9 cellular contexts compared by ENCODE assay signal in the genomic region with DNA sequence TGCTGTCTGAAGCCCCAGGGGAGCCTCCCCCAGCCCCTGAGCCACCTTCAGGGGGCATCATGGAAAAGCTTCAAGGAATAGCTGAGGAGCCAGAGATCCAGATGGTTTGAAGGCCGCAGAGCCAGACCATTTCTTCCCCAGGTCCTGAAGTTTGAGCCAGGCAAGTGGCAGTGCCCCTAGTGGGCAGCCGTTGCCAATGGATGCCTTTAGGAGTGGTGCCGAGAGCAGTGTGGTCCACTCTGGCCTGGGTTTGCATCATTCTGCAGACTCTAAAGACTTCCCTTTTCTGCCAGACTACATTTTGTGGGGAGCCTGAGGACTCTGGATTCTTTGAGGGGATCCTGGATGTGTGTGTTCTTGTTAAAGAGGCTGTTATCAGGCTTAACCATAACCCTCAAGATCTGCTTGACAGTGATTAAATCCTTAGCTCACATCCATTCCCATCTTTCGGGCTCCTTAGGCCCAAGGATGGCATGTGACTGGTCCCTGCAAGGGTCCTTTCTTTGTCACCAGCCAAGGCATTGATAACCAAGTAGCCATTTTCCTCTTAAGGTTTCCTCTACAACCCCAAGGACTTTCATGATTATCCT. TPM values are rescaled to one million over a fixed set of nuclear protein-coding genes. Genes with fewer than 3 reads are reported as not detected.
DNase-seq lines count a peak whose midpoint lies in the region; ATAC-seq, FAIRE-seq and TF ChIP-seq lines count a peak whose summit lies in the region.
"Had no signal": no experiment of that assay in that cellular context is flagged by ENCODE, and none has a peak within 500 bp of the region (broad histone marks: within the 10 kb centered on the region; RNA-seq: fewer than 3 reads in every experiment).

No MANE protein-coding gene starts in this region.

- DNase-seq in AG04449 (ENCODE audit: low read depth, low spot score) (no peak), GM23338 (ENCODE audit: low spot score) (peak; percentile 71), activated B cell treated with CpG ODN at 0.5 μM for 24 hours (no peak), kidney (no peak), GM13976 (ENCODE audit: low spot score) (no peak), suprapubic skin (ENCODE audit: low spot score in 2 of 2) (no peak)

- H3K27me3 Mint-ChIP-seq in GM23338 (ENCODE audit: insufficient read depth, low read depth, poor library complexity) (peaks cover 4% of the 10 kb centered on the region), activated B cell treated with CpG ODN at 0.5 μM for 24 hours (peaks cover 3% of the 10 kb centered on the region)

- POLR2A ChIA-PET in AG04449 (lab: Yijun Ruan, JAX) (no interaction called here), activated B cell treated with CpG ODN at 0.5 μM for 24 hours (lab: Charles Lee) (interaction anchor here (0.6 kb wide), 1 partner anchor 13 kb away, joined by 3 read pairs; a partner anchor contains a TSS)

- H3K9me3 ChIP-seq in kidney (ENCODE audit: control insufficient read depth in 1 of 2, low read length in 2 of 2), result no peaks in the 10 kb centered on the region
- no peaks in the 10 kb centered on the region for H3K9me3 ChIP-seq in suprapubic skin

- no peak overlapping the region for H2AFZ ChIP-seq in GM23338

- no peaks in the 10 kb centered on the region; the same call in 1 of the 2 replicates for H3F3A ChIP-seq in GM23338 (replicated peaks; ENCODE audit: low read depth)

- H3K27ac ChIP-seq in GM23338 (ENCODE audit: low read depth), result no peak overlapping the region
- no peak overlapping the region for H3K27ac ChIP-seq in kidney (ENCODE audit: low read depth in 2 of 2, low read length in 2 of 2)
- no peak overlapping the region for H3K27ac ChIP-seq in suprapubic skin

- ATAC-seq in GM23338 (peak; percentile 92), activated B cell treated with CpG ODN at 0.5 μM for 24 hours (ENCODE audit: low read depth) (peak; percentile 47), HG03469 (IDR thresholded peaks at IDR 0.05; ENCODE audit: unreplicated experiment) (no peak), GM18909 (IDR thresholded peaks at IDR 0.05; ENCODE audit: poor library complexity, unreplicated experiment) (no peak)

- FAIRE-seq in kidney (lab: Jason Lieb, UNC), result no peak
- FAIRE-seq: TTC549 had no signal

- no peak overlapping the region for H3K9ac ChIP-seq in kidney (ENCODE audit: low read length in 2 of 2)

- H3K9me3 Mint-ChIP-seq in GM23338 (no peaks in the 10 kb centered on the region), activated B cell treated with CpG ODN at 0.5 μM for 24 hours (no peaks in the 10 kb centered on the region)

- H3K4me3 ChIP-seq in AG04449 (ENCODE audit: low read depth, low read length) (no peak overlapping the region), GM23338 (no peak overlapping the region), kidney (ENCODE audit: low read length in 2 of 2) (no peak overlapping the region), suprapubic skin (no peak overlapping the region)

- H3K4me3 Mint-ChIP-seq in GM23338, result no peak overlapping the region
- H3K4me3 Mint-ChIP-seq in activated B cell treated with CpG ODN at 0.5 μM for 24 hours, result no peak overlapping the region

- 83% methylated on average over 1 of the region's 4 CpGs for WGBS in suprapubic skin

- no peak overlapping the region for H3K4me2 ChIP-seq in GM23338

- TF ChIP-seq POLR2A in suprapubic skin (IDR thresholded peaks at IDR 0.05), result no peak

- no peak for TF ChIP-seq EP300 in suprapubic skin (IDR thresholded peaks at IDR 0.05)

- H3K27ac Mint-ChIP-seq in GM23338 (no peak overlapping the region), activated B cell treated with CpG ODN at 0.5 μM for 24 hours (no peak overlapping the region)

- in situ Hi-C loops in GM13976 (cut with MboI; ENCODE audit: low sequenced_read_pairs, unreplicated experiment), result no loop called here

- no peaks in the 10 kb centered on the region; the same call in 2 of the 3 replicates for H3K4me1 Mint-ChIP-seq in GM23338
- no peaks in the 10 kb centered on the region for H3K4me1 Mint-ChIP-seq in activated B cell treated with CpG ODN at 0.5 μM for 24 hours

- H3K9me2 ChIP-seq in GM23338 (ENCODE audit: insufficient read depth), result no peaks in the 10 kb centered on the region

- peaks cover 48% of the 10 kb centered on the region for H3K36me3 Mint-ChIP-seq in GM23338 (ENCODE audit: low read depth)
- H3K36me3 Mint-ChIP-seq in activated B cell treated with CpG ODN at 0.5 μM for 24 hours (ENCODE audit: low read depth), result peaks cover 57% of the 10 kb centered on the region

- intact Hi-C loops in activated B cell treated with CpG ODN at 0.5 μM for 24 hours (cut with micrococcal nuclease), result no loop called here
- intact Hi-C loops in kidney (cut with DNase I), result no loop called here

- peak; percentile 56 for TF ChIP-seq CTCF in AG04449 (IDR thresholded peaks at IDR 0.05; ENCODE audit: insufficient read depth, low read length, missing control alignments)
- TF ChIP-seq CTCF in GM23338 (conservative IDR thresholded peaks at IDR 0.05; ENCODE audit: low read depth in 2 of 2), result peak; percentile 62 to 68
- no peak for TF ChIP-seq CTCF in activated B cell treated with CpG ODN at 0.5 μM for 24 hours (IDR thresholded peaks at IDR 0.05)
- peak; percentile 56 for TF ChIP-seq CTCF in kidney (IDR thresholded peaks at IDR 0.05; ENCODE audit: borderline replicate concordance, extremely low read depth, insufficient read depth)
- no peak for TF ChIP-seq CTCF in GM13976 (IDR thresholded peaks at IDR 0.05; ENCODE audit: borderline replicate concordance, control extremely low read depth, extremely low read depth, insufficient read depth, missing control alignments)
- TF ChIP-seq CTCF in suprapubic skin (IDR thresholded peaks at IDR 0.05), result peak in 1 of 2 donors; percentile 59

- H4K20me1 ChIP-seq in GM23338 (replicated peaks; ENCODE audit: insufficient read depth), result peaks cover 6% of the 10 kb centered on the region; the same call in 1 of the 2 replicates

- H3K36me3 ChIP-seq in GM23338 (ENCODE audit: insufficient read depth), result peaks cover 28% of the 10 kb centered on the region
- H3K36me3 ChIP-seq in kidney (ENCODE audit: control insufficient read depth in 1 of 2, insufficient read depth in 2 of 2, low read length in 2 of 2), result peaks cover 29 to 31% of the 10 kb centered on the region in 2 donors
- H3K36me3 ChIP-seq in suprapubic skin, result peaks cover 54% of the 10 kb centered on the region

- no peaks in the 10 kb centered on the region for H3K27me3 ChIP-seq in GM23338 (ENCODE audit: insufficient read depth)
- H3K27me3 ChIP-seq in suprapubic skin, result no peaks in the 10 kb centered on the region

- CTCF ChIA-PET in AG04449 (lab: Yijun Ruan, JAX), result interaction anchor here (0.7 to 4.9 kb wide), 4 partner anchors 11 to 171 kb away, joined by 3 to 50 read pairs (median 6); a partner anchor contains a TSS
- CTCF ChIA-PET in activated B cell treated with CpG ODN at 0.5 μM for 24 hours (lab: Charles Lee), result no interaction called here

- no peaks in the 10 kb centered on the region for H3K79me2 ChIP-seq in GM23338 (replicated peaks; ENCODE audit: insufficient read depth)

- H3K4me1 ChIP-seq in GM23338 (ENCODE audit: insufficient read depth), result no peaks in the 10 kb centered on the region
- H3K4me1 ChIP-seq in kidney (ENCODE audit: control insufficient read depth in 1 of 2, insufficient read depth in 1 of 2, low read depth in 1 of 2, low read length in 2 of 2), result peaks cover 0 to 2% of the 10 kb centered on the region in 2 donors
- H3K4me1 ChIP-seq in suprapubic skin, result no peaks in the 10 kb centered on the region

TF ChIP-seq in GM23338, 12 proteins besides CTCF, POLR2A, EP300 and RAD21 (continues in another document):
- TF ChIP-seq NANOG (IDR thresholded peaks at IDR 0.05; ENCODE audit: borderline replicate concordance), result no peak

RNA-seq across cellular contexts. Expression of a gene that starts 13.1 kb away (rescaled TPM):
- total RNA-seq in GM23338 (2014; rRNA removed; shearing (Covaris generic)), result 29.2 and 29.6 TPM in 2 replicates
- polyA plus RNA-seq in GM23338 (2016; fragmentation: Nextera tagmentation; extraction: Ambion mirVana) (12.6 and 12.8 TPM in 2 replicates), kidney (ENCODE audit: insufficient read depth, low read depth, low replicate concordance) (14.5 TPM)
- total RNA-seq in activated B cell treated with CpG ODN at 0.5 μM for 24 hours (47.8 and 62.6 TPM in 2 replicates), kidney (29.1 TPM), suprapubic skin (10 to 100 TPM; 16.1 to 45.1 (median 26.7) TPM)

RNA-seq across cellular contexts. Expression of a gene that starts 14.4 kb away (rescaled TPM):
- total RNA-seq in GM23338 (2014; rRNA removed; shearing (Covaris generic)), result 1.0 and 1.2 TPM in 2 replicates
- polyA plus RNA-seq in GM23338 (2016; fragmentation: Nextera tagmentation; extraction: Ambion mirVana), result 0.58 and 0.94 TPM in 2 replicates
- not detected in 2 replicates for total RNA-seq in activated B cell treated with CpG ODN at 0.5 μM for 24 hours
- 0.25 TPM for total RNA-seq in kidney
- 0.52 TPM for polyA plus RNA-seq in kidney (ENCODE audit: insufficient read depth, low read depth, low replicate concordance)
- 1 to 10 TPM in 2 of 4 donors, under 1 TPM in 2; 0.26 to 1.6 (median 0.73) TPM for total RNA-seq in suprapubic skin

RNA-seq across cellular contexts. Expression of a gene that starts 27.3 kb away (rescaled TPM):
- total RNA-seq in GM23338 (2014; rRNA removed; shearing (Covaris generic)), result 2.3 and 4.4 TPM in 2 replicates
- polyA plus RNA-seq in GM23338 (2016; fragmentation: Nextera tagmentation; extraction: Ambion mirVana) (1.4 TPM in 2 replicates), kidney (ENCODE audit: insufficient read depth, low read depth, low replicate concordance) (17.7 TPM)
- total RNA-seq in activated B cell treated with CpG ODN at 0.5 μM for 24 hours (6.5 and 6.7 TPM in 2 replicates), kidney (16.0 TPM), suprapubic skin (10 to 100 TPM; 20.1 to 25.9 (median 21.5) TPM)

RNA-seq across cellular contexts. Expression of a gene that starts 32.8 kb away (rescaled TPM):
- 36.4 and 37.2 TPM in 2 replicates for total RNA-seq in GM23338 (2014; rRNA removed; shearing (Covaris generic))
- polyA plus RNA-seq in GM23338 (2016; fragmentation: Nextera tagmentation; extraction: Ambion mirVana), result 48.3 and 52.6 TPM in 2 replicates
- total RNA-seq in activated B cell treated with CpG ODN at 0.5 μM for 24 hours, result 31.0 and 33.1 TPM in 2 replicates
- total RNA-seq in kidney, result 34.8 TPM
- polyA plus RNA-seq in kidney (ENCODE audit: insufficient read depth, low read depth, low replicate concordance), result 41.0 TPM
- total RNA-seq in suprapubic skin, result 10 to 100 TPM; 21.2 to 32.2 (median 26.9) TPM

RNA-seq across cellular contexts. Expression of a gene that starts 34.0 kb away (rescaled TPM):
- total RNA-seq in GM23338 (2014; rRNA removed; shearing (Covaris generic)), result 13.8 and 14.2 TPM in 2 replicates
- polyA plus RNA-seq in GM23338 (2016; fragmentation: Nextera tagmentation; extraction: Ambion mirVana), result 2.8 and 3.4 TPM in 2 replicates
- 9.8 TPM in 2 replicates for total RNA-seq in activated B cell treated with CpG ODN at 0.5 μM for 24 hours
- 21.2 TPM for total RNA-seq in kidney
- 11.9 TPM for polyA plus RNA-seq in kidney (ENCODE audit: insufficient read depth, low read depth, low replicate concordance)
- 10 to 100 TPM; 20.7 to 31.5 (median 30.4) TPM for total RNA-seq in suprapubic skin

Comparison
In these comparisons a context has a peak if more than half of its experiments do, and no peak if none do; other contexts are left out.
1. CTCF ChIP-seq: peak in AG04449 (single experiment), GM23338 (2 of 2) and kidney (single experiment); none in activated B cell treated with CpG ODN at 0.5 μM for 24 hours (single experiment) and GM13976 (single experiment).
2. ATAC-seq: peak in GM23338 (single experiment) and activated B cell treated with CpG ODN at 0.5 μM for 24 hours (single experiment); none in HG03469 (single experiment) and GM18909 (single experiment).